ENCODE assay signal across 10 cellular contexts in the genomic region with DNA sequence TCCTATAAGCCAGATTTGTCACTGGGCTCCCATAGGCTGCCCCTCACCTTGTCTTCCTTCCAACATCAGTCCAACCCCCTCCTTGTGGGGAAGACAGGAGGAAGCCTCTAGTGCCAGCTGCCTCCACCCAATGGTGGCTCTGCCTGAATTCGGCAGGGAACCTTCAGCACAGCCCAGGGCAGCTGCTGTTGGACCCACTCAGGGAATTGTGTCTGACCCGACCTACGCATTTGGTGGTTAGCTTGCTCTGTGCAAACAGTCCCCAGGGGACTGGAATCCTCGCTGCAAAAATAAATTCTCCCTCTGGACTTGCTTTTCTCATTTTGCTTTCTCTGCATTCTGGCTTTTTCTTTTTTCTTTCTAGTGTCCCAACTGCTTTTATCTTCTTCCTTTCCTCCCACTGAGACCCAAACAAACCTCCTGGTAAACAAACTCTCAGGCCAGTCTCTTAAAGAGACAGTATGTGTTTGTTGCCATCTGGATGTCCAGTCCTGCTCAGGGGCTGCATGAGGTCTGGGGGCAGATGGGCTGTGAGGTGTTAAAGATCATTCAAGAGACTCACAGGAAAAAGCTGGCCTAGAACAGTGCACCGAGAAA.
DNase-seq lines count a peak whose midpoint lies in the region; ATAC-seq and TF ChIP-seq lines count a peak whose summit lies in the region.
"Had no signal": no experiment of that assay in that cellular context is flagged by ENCODE, and none has a peak within 500 bp of the region (broad histone marks: within the 10 kb centered on the region; RNA-seq: fewer than 3 reads in every experiment).

No MANE protein-coding gene starts in this region.

- no peaks in the 10 kb centered on the region for H3K36me3 ChIP-seq in esophagus muscularis mucosa

- H3K4me3 Mint-ChIP-seq in neural crest cell: no peak overlapping the region
- H3K4me3 Mint-ChIP-seq in T-cell: no peak overlapping the region
- H3K4me3 Mint-ChIP-seq: activated T-helper 1 cell treated with anti-CD3 and anti-CD28 coated beads, Interleukin-12 subunit alpha, Interleukin-12 subunit beta, Interleukin-2, Interleukin-4 antibody, amounts not matched to agents 30 ng/mL and 10 ng/mL and 1 ng/mL, durations not matched to agents 14 hours and 24 hours and 36 hours had no signal

- CTCF ChIA-PET in AG04450 (lab: Charles Lee) (interaction anchor here (0.9 to 3.2 kb wide), 3 partner anchors 70 to 554 kb away, joined by 3 to 12 read pairs (median 5); no protein-coding TSS in a partner anchor), T-cell (lab: Charles Lee) (interaction anchor here in 1 of 2 donors (0.8 kb wide), 1 partner anchor 18 kb away, joined by 3 read pairs; no protein-coding TSS in a partner anchor)

- TF ChIP-seq CTCF in AG04450 (IDR thresholded peaks at IDR 0.05; ENCODE audit: low read depth, low read length): no peak
- TF ChIP-seq CTCF in esophagus muscularis mucosa (IDR thresholded peaks at IDR 0.05): no peak
- no peak for TF ChIP-seq CTCF in neural crest cell (conservative IDR thresholded peaks at IDR 0.05)

- H3K4me1 Mint-ChIP-seq in neural crest cell: peaks cover 62% of the 10 kb centered on the region
- no peaks in the 10 kb centered on the region for H3K4me1 Mint-ChIP-seq in T-cell

- peak overlapping the region; percentile 32 for H3K27ac Mint-ChIP-seq in neural crest cell (ENCODE audit: unreplicated experiment)
- no peak overlapping the region for H3K27ac Mint-ChIP-seq in T-cell
- H3K27ac Mint-ChIP-seq: activated T-helper 1 cell treated with anti-CD3 and anti-CD28 coated beads, Interleukin-12 subunit alpha, Interleukin-12 subunit beta, Interleukin-2, Interleukin-4 antibody, amounts not matched to agents 30 ng/mL and 10 ng/mL and 1 ng/mL, durations not matched to agents 14 hours and 24 hours and 36 hours had no signal

- H3K9me3 ChIP-seq in AG04450 (ENCODE audit: control insufficient read depth, insufficient read depth, low read length) (peaks cover 3% of the 10 kb centered on the region; the same call in 1 of the 2 replicates), esophagus muscularis mucosa (no peaks in the 10 kb centered on the region)

- intact Hi-C loops in esophagus muscularis mucosa (cut with DNase I): loop anchor here (5.0 kb wide), 1 partner anchor 63 kb away; no protein-coding TSS in a partner anchor

- no peak for ATAC-seq in T-cell (replicated peaks in 1 of 4)
- no peak for ATAC-seq in HG03139 (IDR thresholded peaks at IDR 0.05; ENCODE audit: unreplicated experiment)

- DNase-seq in AG04450 (ENCODE audit: low read depth, low spot score): no peak
- DNase-seq in NCI-H526 treated with DMSO at 0.1 percent for 48 hours (lab: John Stamatoyannopoulos, UW): peak; percentile 13
- no peak for DNase-seq in esophagus muscularis mucosa (ENCODE audit: extremely low spot score)
- no peak for DNase-seq in neural crest cell (ENCODE audit: low read depth, low spot score)
- DNase-seq in amniotic stem cell (lab: John Stamatoyannopoulos, UW): no peak
- DNase-seq in T-cell: no peak
- no peak for DNase-seq in AML-193 (lab: John Stamatoyannopoulos, UW)
- DNase-seq: COR-L47 had no signal

- H3K27me3 ChIP-seq in AG04450 (ENCODE audit: control insufficient read depth, insufficient read depth, low read length) (no peaks in the 10 kb centered on the region), esophagus muscularis mucosa (no peaks in the 10 kb centered on the region)

- peaks cover 84 to 93% (median 91%) of the 10 kb centered on the region in 4 donors for H3K4me1 ChIP-seq in esophagus muscularis mucosa

- 23% methylated on average over 5 of the region's 5 CpGs for WGBS in esophagus muscularis mucosa

- POLR2A ChIA-PET in AG04450 (lab: Yijun Ruan, JAX) (no interaction called here), T-cell (lab: Charles Lee) (no interaction called here)

- H3K36me3 Mint-ChIP-seq in neural crest cell (ENCODE audit: low read depth): no peaks in the 10 kb centered on the region
- no peaks in the 10 kb centered on the region for H3K36me3 Mint-ChIP-seq in T-cell

- H3K27me3 Mint-ChIP-seq in neural crest cell (ENCODE audit: low read depth) (no peaks in the 10 kb centered on the region), T-cell (no peaks in the 10 kb centered on the region)

- peak overlapping the region; percentile 80 for H3K27ac ChIP-seq in AG04450 (ENCODE audit: low read depth, low read length)
- H3K27ac ChIP-seq in esophagus muscularis mucosa (replicated peaks in 1 of 4): peak overlapping the region; percentile 88 to 93 (median 90)

- TF ChIP-seq POLR2A in esophagus muscularis mucosa (IDR thresholded peaks at IDR 0.05; ENCODE audit: low read depth): no peak

- no peak for TF ChIP-seq EP300 in esophagus muscularis mucosa (IDR thresholded peaks at IDR 0.05)

- no peaks in the 10 kb centered on the region for H3K9me3 Mint-ChIP-seq in neural crest cell
- H3K9me3 Mint-ChIP-seq in T-cell: no peaks in the 10 kb centered on the region
- H3K9me3 Mint-ChIP-seq: activated T-helper 1 cell treated with anti-CD3 and anti-CD28 coated beads, Interleukin-12 subunit alpha, Interleukin-12 subunit beta, Interleukin-2, Interleukin-4 antibody, amounts not matched to agents 30 ng/mL and 10 ng/mL and 1 ng/mL, durations not matched to agents 14 hours and 24 hours and 36 hours had no signal

- H3K4me3 ChIP-seq in AG04450 (ENCODE audit: low read depth, low read length) (peak overlapping the region; percentile 10; the same call in 1 of the 2 replicates), esophagus muscularis mucosa (no peak overlapping the region)
